ENCODE assay signal across 27 cellular contexts in the genomic region with DNA sequence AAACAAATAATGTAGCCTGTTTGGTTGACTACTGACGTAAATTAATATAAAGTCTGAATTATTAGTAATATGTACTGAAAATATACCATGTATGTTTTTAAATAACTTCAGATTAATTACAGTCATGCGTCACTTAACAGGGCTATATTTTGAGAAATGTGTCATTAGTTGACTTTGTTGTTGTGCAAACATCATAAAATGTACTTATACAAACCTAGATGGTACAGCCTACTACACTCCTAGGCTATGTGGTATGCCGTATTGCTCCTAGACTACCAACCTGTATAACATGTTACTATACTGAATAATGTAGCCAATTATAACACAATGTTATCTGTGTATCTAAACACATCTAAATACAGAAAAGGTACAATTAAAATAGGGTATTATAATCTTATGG.
"Had no signal": no experiment of that assay in that cellular context is flagged by ENCODE, and none has a peak within 500 bp of the region (broad histone marks: within the 10 kb centered on the region; RNA-seq: fewer than 3 reads in every experiment).

No MANE protein-coding gene starts in this region.

- FAIRE-seq: urothelium cell line had no signal

- H3K4me3 ChIP-seq: stomach, suprapubic skin, testis, thoracic aorta, thyroid gland, tibial artery, tibial nerve, transverse colon, upper lobe of left lung, upper lobe of right lung, uterus, vagina had no signal

- H3K27me3 ChIP-seq: stomach, suprapubic skin, testis, thyroid gland, tibial artery, tibial nerve, transverse colon, upper lobe of left lung, upper lobe of right lung, uterus, vagina had no signal

- ATAC-seq: stimulated activated effector memory CD8-positive, alpha-beta T cell treated with anti-CD3 and anti-CD28 coated beads, Interleukin-12 subunit alpha, Interleukin-12 subunit beta, amount 100 ng/mL, for 72 hours; stimulated activated memory B cell treated with anti-CD40 and anti-IgM and Interleukin-4, amounts not matched to agents 10 μg/mL and 1 μg/mL and 100 μg/mL, for 72 hours; stimulated activated naive B cell treated with anti-CD40 and anti-IgM and Interleukin-4, amounts not matched to agents 10 μg/mL and 1 μg/mL and 100 μg/mL, for 72 hours; stimulated activated naive CD8-positive, alpha-beta T cell treated with anti-CD3 and anti-CD28 coated beads, Interleukin-15, amount 100 ng/mL, for 72 hours; stimulated activated naive CD8-positive, alpha-beta T cell treated with anti-CD3 and anti-CD28 coated beads, Interleukin-15, Interleukin-2, amounts not matched to agents 100 U/mL and 50 U/mL, for 24 hours; upper lobe of right lung had no signal

- H3K36me3 ChIP-seq: stomach, suprapubic skin, thoracic aorta, thyroid gland, tibial artery, tibial nerve, transverse colon, upper lobe of left lung, upper lobe of right lung, uterus, vagina had no signal

- DNase-seq: stimulated activated CD4-positive, alpha-beta T cell treated with anti-CD3 and anti-CD28 coated beads, Interleukin-2, amount 100 ng/mL, for 48 hours; stimulated activated CD4-positive, alpha-beta T cell treated with anti-CD3 and anti-CD28 coated beads, Interleukin-4, amount 100 ng/mL, for 1 hour; stimulated activated CD4-positive, alpha-beta T cell treated with anti-CD3 and anti-CD28 coated beads, Interleukin-4, amount 100 ng/mL, for 24 hours; stimulated activated CD4-positive, alpha-beta T cell treated with anti-CD3 and anti-CD28 coated beads, Interleukin-4, amount 100 ng/mL, for 4 hours; stimulated activated CD8-positive, alpha-beta memory T cell treated with anti-CD3 and anti-CD28 coated beads, Interleukin-4, amount 100 ng/mL, for 48 hours; stimulated activated naive B cell treated with anti-CD40 and anti-IgM and Interleukin-4, amounts not matched to agents 10 μg/mL and 1 μg/mL and 100 μg/mL, for 72 hours; stimulated activated naive CD4-positive, alpha-beta T cell; stimulated activated naive CD4-positive, alpha-beta T cell treated with Interleukin-2 at 50 U/mL for 16 hours; stimulated activated naive CD8-positive, alpha-beta T cell treated with anti-CD3 and anti-CD28 coated beads, Interleukin-15, amount 100 ng/mL, for 72 hours; stimulated activated naive CD8-positive, alpha-beta T cell treated with anti-CD3 and anti-CD28 coated beads, Interleukin-15, Interleukin-2, amounts not matched to agents 100 U/mL and 50 U/mL, for 24 hours; stomach; substantia nigra; testis; thyroid gland; tibial artery; transverse colon; trophoblast cell; upper lobe of left lung; upper lobe of right lung; uterus had no signal

- H3K4me1 ChIP-seq: stomach, suprapubic skin, testis, thyroid gland, tibial artery, transverse colon, upper lobe of left lung, upper lobe of right lung, uterus, vagina had no signal

- H3K27ac ChIP-seq: stomach, suprapubic skin, testis, thoracic aorta, thyroid gland, tibial artery, tibial nerve, transverse colon, upper lobe of left lung, upper lobe of right lung, uterus, vagina had no signal

- H3K9me3 ChIP-seq: stomach, suprapubic skin, testis, thoracic aorta, thyroid gland, tibial artery, tibial nerve, transverse colon, upper lobe of left lung, upper lobe of right lung, uterus, vagina had no signal
